In genomic region chr3:4425707-4426106, GRCh38 we compare ENCODE assay signal across 12 cellular contexts. TPM values are rescaled to one million over a fixed set of nuclear protein-coding genes. Genes with fewer than 3 reads are reported as not detected.
DNase-seq lines count a peak whose midpoint lies in the region; TF ChIP-seq lines count a peak whose summit lies in the region.
"Had no signal": no experiment of that assay in that cellular context is flagged by ENCODE, and none has a peak within 500 bp of the region (broad histone marks: within the 10 kb centered on the region; RNA-seq: fewer than 3 reads in every experiment).

No MANE protein-coding gene starts in this region.

- DNase-seq in GM12865 (ENCODE audit: low read depth) (peak; percentile 52), HCEC 1CT (peak; percentile 20), osteocyte (ENCODE audit: extremely low spot score, unreplicated experiment) (no peak), foreskin melanocyte (no peak), activated gamma-delta T cell (lab: John Stamatoyannopoulos, UW) (no peak), middle frontal gyrus (ENCODE audit: extremely low spot score, low spot score) (no peak), mesenteric fat pad (ENCODE audit: low spot score) (no peak)
- DNase-seq: Calu3, NCI-H187 treated with DMSO at 0.1 percent for 48 hours, testis had no signal

- no peaks in the 10 kb centered on the region for H3K27me3 Mint-ChIP-seq in activated naive CD8-positive, alpha-beta T cell
- H3K27me3 Mint-ChIP-seq in osteocyte (ENCODE audit: unreplicated experiment) = no peaks in the 10 kb centered on the region

- peaks cover 39% of the 10 kb centered on the region for H3K4me1 Mint-ChIP-seq in activated naive CD8-positive, alpha-beta T cell (ENCODE audit: low read depth)
- H3K4me1 Mint-ChIP-seq in osteocyte (ENCODE audit: unreplicated experiment) = peaks cover 37% of the 10 kb centered on the region

- no peaks in the 10 kb centered on the region for H3K9me3 Mint-ChIP-seq in activated naive CD8-positive, alpha-beta T cell (ENCODE audit: low read depth)
- no peaks in the 10 kb centered on the region for H3K9me3 Mint-ChIP-seq in osteocyte (ENCODE audit: unreplicated experiment)
- H3K9me3 Mint-ChIP-seq: neural crest cell had no signal

- H3K4me3 Mint-ChIP-seq in activated naive CD8-positive, alpha-beta T cell = no peak overlapping the region
- no peak overlapping the region for H3K4me3 Mint-ChIP-seq in osteocyte (ENCODE audit: unreplicated experiment)
- H3K4me3 Mint-ChIP-seq: neural crest cell had no signal

- peak overlapping the region; percentile 82 for H3K27ac Mint-ChIP-seq in activated naive CD8-positive, alpha-beta T cell
- H3K27ac Mint-ChIP-seq in osteocyte (ENCODE audit: unreplicated experiment) = peak overlapping the region; percentile 95

- peaks cover 6% of the 10 kb centered on the region for H3K36me3 Mint-ChIP-seq in activated naive CD8-positive, alpha-beta T cell
- peaks cover 2% of the 10 kb centered on the region for H3K36me3 Mint-ChIP-seq in osteocyte (ENCODE audit: unreplicated experiment)

- no peak for TF ChIP-seq CTCF in GM12865 (IDR thresholded peaks at IDR 0.05; ENCODE audit: insufficient read depth, low read depth, low read length, missing control alignments)
- TF ChIP-seq CTCF in osteocyte (IDR thresholded peaks at IDR 0.05) = no peak

- no peak overlapping the region for H3K4me3 ChIP-seq in GM12865 (ENCODE audit: low read depth, low read length)
- H3K4me3 ChIP-seq: testis had no signal

RNA-seq across cellular contexts. Expression of gene SUMF1, which starts 41.4 kb away (rescaled TPM):
- total RNA-seq in osteocyte (44.1 and 46.6 TPM in 2 replicates), mesenteric fat pad (32.3 TPM)

Comparison
In these comparisons a context has a peak if more than half of its experiments do, and no peak if none do; other contexts are left out.
1. DNase-seq: peak in GM12865 (single experiment) and HCEC 1CT (single experiment); none in osteocyte (single experiment), foreskin melanocyte (single experiment), activated gamma-delta T cell (single experiment), middle frontal gyrus (single experiment) and mesenteric fat pad (single experiment).